ENCODE assay signal across 9 cellular contexts in genomic region chr4:37802068-37802666, GRCh38. TPM values are rescaled to one million over a fixed set of nuclear protein-coding genes. Genes with fewer than 3 reads are reported as not detected.
DNase-seq lines count a peak whose midpoint lies in the region; ATAC-seq, FAIRE-seq and TF ChIP-seq lines count a peak whose summit lies in the region.
"Had no signal": no experiment of that assay in that cellular context is flagged by ENCODE, and none has a peak within 500 bp of the region (broad histone marks: within the 10 kb centered on the region; RNA-seq: fewer than 3 reads in every experiment).

No MANE protein-coding gene starts in this region.

- H3K9ac ChIP-seq in astrocyte (ENCODE audit: low read length), result no peak overlapping the region

- WGBS in iPS DF 6.9 (ENCODE audit: insufficient coverage, insufficient read length), result no CpG with 5 or more reads among the region's 4 CpGs
- 35 to 37% methylated on average over 4 of the region's 4 CpGs for WGBS in thyroid gland, 2 donors

- no peaks in the 10 kb centered on the region for H3K79me2 ChIP-seq in astrocyte (ENCODE audit: insufficient read depth, low read length)

- H3K9me3 Mint-ChIP-seq in activated naive CD4-positive, alpha-beta T cell treated with anti-CD3 and anti-CD28 coated beads for 36 hours, result no peaks in the 10 kb centered on the region
- H3K9me3 Mint-ChIP-seq in astrocyte (ENCODE audit: unreplicated experiment), result no peaks in the 10 kb centered on the region
- H3K9me3 Mint-ChIP-seq in CD4-positive, alpha-beta memory T cell, result no peaks in the 10 kb centered on the region
- H3K9me3 Mint-ChIP-seq: activated naive CD4-positive, alpha-beta T cell treated with anti-CD3 and anti-CD28 coated beads, Interleukin-2, amount 50 U/mL, for 72 hours had no signal

- H3K36me3 ChIP-seq in astrocyte (ENCODE audit: insufficient read depth, low read length) (no peaks in the 10 kb centered on the region), iPS DF 6.9 (ENCODE audit: control insufficient read depth, insufficient read depth, low read length) (no peaks in the 10 kb centered on the region), thyroid gland (no peaks in the 10 kb centered on the region)
- no peaks in the 10 kb centered on the region for H3K36me3 ChIP-seq in CD4-positive, alpha-beta memory T cell (ENCODE audit: insufficient read depth, low read length)

- H4K20me1 ChIP-seq in astrocyte (ENCODE audit: insufficient read depth, low read length), result no peaks in the 10 kb centered on the region

- intact Hi-C loops in activated naive CD4-positive, alpha-beta T cell treated with anti-CD3 and anti-CD28 coated beads for 36 hours (cut with micrococcal nuclease), result loop anchor here (1.0 to 5.0 kb wide), 4 partner anchors 199 to 930 kb away; a partner anchor contains a TSS
- intact Hi-C loops in thyroid gland (cut with DNase I), result loop anchor here (5.0 to 10.0 kb wide), 2 partner anchors 93 to 235 kb away; partner anchors contain the start of gene TBC1D1
- intact Hi-C loops in CD4-positive, alpha-beta memory T cell (cut with micrococcal nuclease), result loop anchor here (2.0 kb wide), 2 partner anchors 25 to 89 kb away; partner anchors contain the start of genes PGM2 and TBC1D1

- CTCF ChIA-PET in activated naive CD4-positive, alpha-beta T cell treated with anti-CD3 and anti-CD28 coated beads for 36 hours (lab: Charles Lee), result interaction anchor here (0.7 to 4.4 kb wide), 6 partner anchors 25 to 951 kb away, joined by 3 to 21 read pairs (median 3); partner anchors contain the start of gene PGM2
- CTCF ChIA-PET in CD4-positive, alpha-beta memory T cell (lab: Charles Lee; ENCODE audit: partially characterized antibody), result interaction anchor here (1.2 to 3.1 kb wide), 9 partner anchors 88 to 349 kb away, joined by 3 to 37 read pairs (median 4); a partner anchor contains a TSS

- H3K36me3 Mint-ChIP-seq in activated naive CD4-positive, alpha-beta T cell treated with anti-CD3 and anti-CD28 coated beads for 36 hours (ENCODE audit: low read depth), result no peaks in the 10 kb centered on the region
- no peaks in the 10 kb centered on the region for H3K36me3 Mint-ChIP-seq in astrocyte (ENCODE audit: low read depth, unreplicated experiment)
- H3K36me3 Mint-ChIP-seq in CD4-positive, alpha-beta memory T cell, result no peaks in the 10 kb centered on the region
- H3K36me3 Mint-ChIP-seq: activated naive CD4-positive, alpha-beta T cell treated with anti-CD3 and anti-CD28 coated beads, Interleukin-2, amount 50 U/mL, for 72 hours had no signal

- no peak overlapping the region for H2AFZ ChIP-seq in astrocyte (ENCODE audit: low read depth, low read length)

- peak; percentile 41 for TF ChIP-seq CTCF in astrocyte (IDR thresholded peaks at IDR 0.05; ENCODE audit: insufficient read depth, low read depth, low read length)
- peak; percentile 12 to 97 (median 72) for TF ChIP-seq CTCF in thyroid gland (IDR thresholded peaks at IDR 0.05)

- H3K27me3 Mint-ChIP-seq in activated naive CD4-positive, alpha-beta T cell treated with anti-CD3 and anti-CD28 coated beads for 36 hours (ENCODE audit: low read depth), result no peaks in the 10 kb centered on the region
- H3K27me3 Mint-ChIP-seq in astrocyte (ENCODE audit: low read depth, unreplicated experiment), result no peaks in the 10 kb centered on the region
- H3K27me3 Mint-ChIP-seq in CD4-positive, alpha-beta memory T cell, result peaks cover 0 to 4% of the 10 kb centered on the region in 2 donors

- H3K4me3 ChIP-seq in astrocyte (ENCODE audit: insufficient read depth, low read depth, low read length), result no peak overlapping the region
- H3K4me3 ChIP-seq in iPS DF 6.9 (ENCODE audit: low read length), result no peak overlapping the region
- H3K4me3 ChIP-seq in thyroid gland (replicated peaks in 1 of 3), result no peak overlapping the region
- no peak overlapping the region for H3K4me3 ChIP-seq in CD4-positive, alpha-beta memory T cell (ENCODE audit: low read length in 2 of 2)

- H3K27me3 ChIP-seq in astrocyte (ENCODE audit: insufficient read depth, low read length), result peaks cover 5% of the 10 kb centered on the region
- H3K27me3 ChIP-seq in iPS DF 6.9 (ENCODE audit: control insufficient read depth, insufficient read depth, low read length), result no peaks in the 10 kb centered on the region
- no peaks in the 10 kb centered on the region for H3K27me3 ChIP-seq in thyroid gland
- H3K27me3 ChIP-seq in CD4-positive, alpha-beta memory T cell (ENCODE audit: insufficient read depth, low read length), result no peaks in the 10 kb centered on the region

- no peak for ATAC-seq in GM18498 (IDR thresholded peaks at IDR 0.05; ENCODE audit: unreplicated experiment)

- no peaks in the 10 kb centered on the region for H3K4me1 Mint-ChIP-seq in activated naive CD4-positive, alpha-beta T cell treated with anti-CD3 and anti-CD28 coated beads for 36 hours (ENCODE audit: low read depth)
- H3K4me1 Mint-ChIP-seq in astrocyte (ENCODE audit: low read depth, unreplicated experiment), result no peaks in the 10 kb centered on the region
- no peaks in the 10 kb centered on the region for H3K4me1 Mint-ChIP-seq in CD4-positive, alpha-beta memory T cell

- POLR2A ChIA-PET in CD4-positive, alpha-beta memory T cell (lab: Charles Lee; ENCODE audit: partially characterized antibody), result interaction anchor here (0.5 to 1.0 kb wide), 2 partner anchors 25 to 1923 kb away, joined by 4 read pairs; partner anchors contain the start of gene PGM2

- no peaks in the 10 kb centered on the region for H3K4me1 ChIP-seq in astrocyte (ENCODE audit: insufficient read depth, low read length)
- no peaks in the 10 kb centered on the region for H3K4me1 ChIP-seq in iPS DF 6.9 (ENCODE audit: control insufficient read depth, insufficient read depth, low read length)
- no peaks in the 10 kb centered on the region for H3K4me1 ChIP-seq in thyroid gland
- no peaks in the 10 kb centered on the region for H3K4me1 ChIP-seq in CD4-positive, alpha-beta memory T cell (ENCODE audit: insufficient read depth, low read length)

- no peak overlapping the region for H3K4me2 ChIP-seq in astrocyte (ENCODE audit: low read length)

- peak; percentile 58 for FAIRE-seq in astrocyte (lab: Jason Lieb, UNC)

- DNase-seq in activated naive CD4-positive, alpha-beta T cell treated with anti-CD3 and anti-CD28 coated beads for 36 hours, result peak; percentile 46
- DNase-seq in activated naive CD4-positive, alpha-beta T cell treated with anti-CD3 and anti-CD28 coated beads, Interleukin-2, amount 50 U/mL, for 16 hours, result no peak
- DNase-seq in NCI-H2171 (lab: John Stamatoyannopoulos, UW) (peak; percentile 52), astrocyte (ENCODE audit: low read depth) (peak; percentile 38), iPS DF 6.9 (ENCODE audit: low read depth, low spot score) (peak; percentile 54), thyroid gland (peak; percentile 63 to 78)
- DNase-seq in CD4-positive, alpha-beta memory T cell, result no peak

- no peaks in the 10 kb centered on the region for H3K9me3 ChIP-seq in astrocyte (ENCODE audit: insufficient read depth, low read depth, low read length)
- H3K9me3 ChIP-seq in iPS DF 6.9 (ENCODE audit: control insufficient read depth, insufficient read depth, low read length), result no peaks in the 10 kb centered on the region
- H3K9me3 ChIP-seq in thyroid gland, result no peaks in the 10 kb centered on the region
- no peaks in the 10 kb centered on the region for H3K9me3 ChIP-seq in CD4-positive, alpha-beta memory T cell (ENCODE audit: control insufficient read depth in 1 of 2, low read length in 2 of 2)

- no peak overlapping the region for H3K4me3 Mint-ChIP-seq in activated naive CD4-positive, alpha-beta T cell treated with anti-CD3 and anti-CD28 coated beads for 36 hours
- H3K4me3 Mint-ChIP-seq in astrocyte (ENCODE audit: unreplicated experiment), result no peak overlapping the region
- no peak overlapping the region for H3K4me3 Mint-ChIP-seq in CD4-positive, alpha-beta memory T cell

- no peak overlapping the region for H3K27ac Mint-ChIP-seq in activated naive CD4-positive, alpha-beta T cell treated with anti-CD3 and anti-CD28 coated beads for 36 hours
- no peak overlapping the region for H3K27ac Mint-ChIP-seq in astrocyte (ENCODE audit: unreplicated experiment)
- no peak overlapping the region for H3K27ac Mint-ChIP-seq in CD4-positive, alpha-beta memory T cell
- H3K27ac Mint-ChIP-seq: activated naive CD4-positive, alpha-beta T cell treated with anti-CD3 and anti-CD28 coated beads, Interleukin-2, amount 50 U/mL, for 72 hours had no signal

- no peak overlapping the region for H3K27ac ChIP-seq in astrocyte (ENCODE audit: low read depth, low read length)
- no peak overlapping the region for H3K27ac ChIP-seq in iPS DF 6.9 (ENCODE audit: low read length)
- H3K27ac ChIP-seq in thyroid gland, result no peak overlapping the region
- no peak overlapping the region for H3K27ac ChIP-seq in CD4-positive, alpha-beta memory T cell (ENCODE audit: low read depth, low read length)

- no peak for TF ChIP-seq POLR2A in thyroid gland (IDR thresholded peaks at IDR 0.05)

RNA-seq across cellular contexts. Expression of gene PGM2, which starts 24.3 kb away (rescaled TPM):
- 10 to 100 TPM; 53.7 to 53.9 TPM for total RNA-seq in activated naive CD4-positive, alpha-beta T cell treated with anti-CD3 and anti-CD28 coated beads for 36 hours
- 23.8 and 24.4 TPM in 2 replicates for total RNA-seq in astrocyte
- total RNA-seq in thyroid gland, result 10 to 100 TPM; 25.1 to 30.4 (median 25.5) TPM
- total RNA-seq in CD4-positive, alpha-beta memory T cell, result 10 to 100 TPM; 16.9 to 18.4 TPM
- polyA plus RNA-seq in CD4-positive, alpha-beta memory T cell, result 10 to 100 TPM; 20.0 to 20.5 TPM

Comparison
In these comparisons a context has a peak if more than half of its experiments do, and no peak if none do; other contexts are left out.
1. DNase-seq: peak in activated naive CD4-positive, alpha-beta T cell treated with anti-CD3 and anti-CD28 coated beads for 36 hours (single experiment), NCI-H2171 (single experiment), astrocyte (single experiment), iPS DF 6.9 (single experiment) and thyroid gland (2 of 2); none in activated naive CD4-positive, alpha-beta T cell treated with anti-CD3 and anti-CD28 coated beads, Interleukin-2, amount 50 U/mL, for 16 hours (single experiment) and CD4-positive, alpha-beta memory T cell (0 of 5).